ENCODE assay signal across 14 cellular contexts in genomic region chr16:73025111-73025505, GRCh38. TPM values are rescaled to one million over a fixed set of nuclear protein-coding genes. Genes with fewer than 3 reads are reported as not detected.
DNase-seq lines count a peak whose midpoint lies in the region; ATAC-seq and TF ChIP-seq lines count a peak whose summit lies in the region.
"Had no signal": no experiment of that assay in that cellular context is flagged by ENCODE, and none has a peak within 500 bp of the region (broad histone marks: within the 10 kb centered on the region; RNA-seq: fewer than 3 reads in every experiment).

No MANE protein-coding gene starts in this region.

- H3K9me3 ChIP-seq in mesenchymal stem cell (ENCODE audit: control insufficient read depth, low read length), result no peaks in the 10 kb centered on the region
- H3K9me3 ChIP-seq: pancreas had no signal

- H2BK5ac ChIP-seq in mesenchymal stem cell (ENCODE audit: low read depth, low read length, poor library complexity, severe bottlenecking), result no peak overlapping the region

- peak overlapping the region; percentile 63 for H4K91ac ChIP-seq in mesenchymal stem cell (ENCODE audit: low read length)

- 74% methylated on average over 10 of the region's 10 CpGs for WGBS in mesenchymal stem cell

- H3K4me1 ChIP-seq in mesenchymal stem cell (ENCODE audit: control insufficient read depth, insufficient read depth, low read depth, low read length), result peaks cover 12% of the 10 kb centered on the region

- peak overlapping the region; percentile 82 for H2BK120ac ChIP-seq in mesenchymal stem cell (ENCODE audit: low read depth, low read length)

- H3K4me2 ChIP-seq in mesenchymal stem cell (ENCODE audit: low read length, poor library complexity, severe bottlenecking), result no peak overlapping the region

- H3K27ac Mint-ChIP-seq in chondrocyte (ENCODE audit: unreplicated experiment), result peak overlapping the region; percentile 80
- peak overlapping the region; percentile 33 for H3K27ac Mint-ChIP-seq in stimulated activated naive B cell treated with anti-CD40 and anti-IgM and Interleukin-4, amounts not matched to agents 10 μg/mL and 1 μg/mL and 100 μg/mL, for 72 hours
- H3K27ac Mint-ChIP-seq: memory B cell had no signal

- no peaks in the 10 kb centered on the region for H3K27me3 ChIP-seq in mesenchymal stem cell (ENCODE audit: control insufficient read depth in 1 of 2, insufficient read depth in 1 of 2, low read length in 2 of 2)
- H3K27me3 ChIP-seq: pancreas had no signal

- H2AK5ac ChIP-seq in mesenchymal stem cell (ENCODE audit: low read length, severe bottlenecking), result no peak overlapping the region

- H3K4me3 Mint-ChIP-seq in chondrocyte (ENCODE audit: unreplicated experiment), result no peak overlapping the region
- no peak overlapping the region for H3K4me3 Mint-ChIP-seq in stimulated activated naive B cell treated with anti-CD40 and anti-IgM and Interleukin-4, amounts not matched to agents 10 μg/mL and 1 μg/mL and 100 μg/mL, for 72 hours
- H3K4me3 Mint-ChIP-seq: memory B cell had no signal

- peaks cover 0 to 11% of the 10 kb centered on the region in 2 experiments for H3K36me3 ChIP-seq in mesenchymal stem cell (ENCODE audit: control insufficient read depth in 1 of 2, insufficient read depth in 2 of 2, low read depth in 1 of 2, low read length in 2 of 2)
- H3K36me3 ChIP-seq: pancreas had no signal

- H3K27ac ChIP-seq in mesenchymal stem cell (ENCODE audit: low read length, poor library complexity, severe bottlenecking), result no peak overlapping the region

- peaks cover 81% of the 10 kb centered on the region for H3K4me1 Mint-ChIP-seq in chondrocyte (ENCODE audit: low read depth)
- H3K4me1 Mint-ChIP-seq in stimulated activated naive B cell treated with anti-CD40 and anti-IgM and Interleukin-4, amounts not matched to agents 10 μg/mL and 1 μg/mL and 100 μg/mL, for 72 hours, result peaks cover 1 to 4% of the 10 kb centered on the region in 2 donors
- H3K4me1 Mint-ChIP-seq: memory B cell had no signal

- H3K79me1 ChIP-seq in mesenchymal stem cell (replicated peaks; ENCODE audit: low read length, poor library complexity, severe bottlenecking), result peaks cover 36% of the 10 kb centered on the region

- DNase-seq in DMS79 (lab: John Stamatoyannopoulos, UW) (peak; percentile 65), chondrocyte (ENCODE audit: low spot score) (no peak), mesenchymal stem cell (no peak)
- DNase-seq in stimulated activated naive B cell treated with anti-CD40 and anti-IgM and Interleukin-4, amounts not matched to agents 10 μg/mL and 1 μg/mL and 100 μg/mL, for 72 hours, result no peak
- no peak for DNase-seq in activated CD4-positive, CD25-positive, alpha-beta regulatory T cell treated with anti-CD3 and anti-CD28 coated beads, Interleukin-2, amount 50 U/mL, for 72 hours
- no peak for DNase-seq in activated CD8-positive, alpha-beta memory T cell treated with anti-CD3 and anti-CD28 coated beads, Interleukin-2, amount 50 U/mL, for 48 hours
- DNase-seq: activated CD8-positive, alpha-beta memory T cell treated with anti-CD3 and anti-CD28 coated beads for 24 hours; activated gamma-delta T cell treated with Interleukin-2 at 50 U/mL for 16 hours; NCI-H1930; pancreas had no signal

- no peak for TF ChIP-seq CTCF in chondrocyte (IDR thresholded peaks at IDR 0.05)

- no peak overlapping the region for H2AFZ ChIP-seq in mesenchymal stem cell (ENCODE audit: low read depth, low read length)

- peak overlapping the region in 1 of 2 experiments; percentile 87 for H3K14ac ChIP-seq in mesenchymal stem cell (ENCODE audit: low read length in 2 of 2)

- no peaks in the 10 kb centered on the region for H3K9me3 Mint-ChIP-seq in chondrocyte (ENCODE audit: low read depth)
- no peaks in the 10 kb centered on the region for H3K9me3 Mint-ChIP-seq in stimulated activated naive B cell treated with anti-CD40 and anti-IgM and Interleukin-4, amounts not matched to agents 10 μg/mL and 1 μg/mL and 100 μg/mL, for 72 hours
- H3K9me3 Mint-ChIP-seq: brain, memory B cell had no signal

- H3K36me3 Mint-ChIP-seq in chondrocyte (ENCODE audit: low read depth), result peaks cover 2% of the 10 kb centered on the region
- H3K36me3 Mint-ChIP-seq in stimulated activated naive B cell treated with anti-CD40 and anti-IgM and Interleukin-4, amounts not matched to agents 10 μg/mL and 1 μg/mL and 100 μg/mL, for 72 hours, result no peaks in the 10 kb centered on the region
- H3K36me3 Mint-ChIP-seq: memory B cell had no signal

- peak overlapping the region; percentile 44 to 84 for H3K18ac ChIP-seq in mesenchymal stem cell (ENCODE audit: low read depth in 1 of 2, low read length in 2 of 2)

- H3K23ac ChIP-seq in mesenchymal stem cell (ENCODE audit: low read length in 2 of 2), result no peak overlapping the region

- peak overlapping the region; percentile 58 for H4K8ac ChIP-seq in mesenchymal stem cell (ENCODE audit: low read length)

- peak overlapping the region; percentile 44 for H2BK15ac ChIP-seq in mesenchymal stem cell (ENCODE audit: low read depth, poor library complexity, severe bottlenecking)

- peak overlapping the region; percentile 39 for H3K9ac ChIP-seq in mesenchymal stem cell (ENCODE audit: low read length)

- no peaks in the 10 kb centered on the region for H3K27me3 Mint-ChIP-seq in chondrocyte (ENCODE audit: low read depth)
- peaks cover 3 to 9% of the 10 kb centered on the region in 2 donors for H3K27me3 Mint-ChIP-seq in stimulated activated naive B cell treated with anti-CD40 and anti-IgM and Interleukin-4, amounts not matched to agents 10 μg/mL and 1 μg/mL and 100 μg/mL, for 72 hours
- H3K27me3 Mint-ChIP-seq: memory B cell had no signal

- H3K4me3 ChIP-seq in mesenchymal stem cell (ENCODE audit: insufficient read depth in 1 of 2, low read depth in 1 of 2, low read length in 2 of 2), result no peak overlapping the region
- H3K4me3 ChIP-seq: pancreas had no signal

- ATAC-seq in stimulated activated naive B cell treated with anti-CD40 and anti-IgM and Interleukin-4, amounts not matched to agents 10 μg/mL and 1 μg/mL and 100 μg/mL, for 72 hours (replicated peaks), result no peak
- ATAC-seq in HG02642 (IDR thresholded peaks at IDR 0.05; ENCODE audit: poor library complexity, unreplicated experiment), result no peak
- ATAC-seq in GM18858 (IDR thresholded peaks at IDR 0.05; ENCODE audit: unreplicated experiment), result no peak
- ATAC-seq: pancreas had no signal

- peak overlapping the region; percentile 26 to 70 for H2BK12ac ChIP-seq in mesenchymal stem cell (ENCODE audit: low read length in 2 of 2)

- H3K4ac ChIP-seq in mesenchymal stem cell (ENCODE audit: low read depth in 1 of 2, low read length in 2 of 2), result peak overlapping the region; percentile 13 to 84

RNA-seq across cellular contexts. Expression of gene ZFHX3, which starts 22.8 kb away (rescaled TPM):
- 74.4 to 91.0 TPM (median 86.8 TPM) in 3 replicates for total RNA-seq in chondrocyte
- polyA plus RNA-seq in mesenchymal stem cell (2013, experiment 1 of 2), result 5.1 TPM
- 4.5 TPM for polyA plus RNA-seq in mesenchymal stem cell (2013, experiment 2 of 2)
